In genomic region chrX:41010188-41010846, GRCh38 we compare ENCODE assay signal across 8 cellular contexts.
DNase-seq lines count a peak whose midpoint lies in the region; ATAC-seq and TF ChIP-seq lines count a peak whose summit lies in the region.

No MANE protein-coding gene starts in this region.

- DNase-seq in HPDE6-E6E7 (ENCODE audit: extremely low spot score) = peak; percentile 66
- peak in 3 of 5 experiments; percentile 7 to 78 (median 24) for DNase-seq in T-helper 2 cell
- DNase-seq in astrocyte of the spinal cord (ENCODE audit: low read depth, low spot score) = peak; percentile 86
- DNase-seq in hepatocyte (ENCODE audit: low spot score) = peak; percentile 85
- peak; percentile 57 for DNase-seq in retina
- DNase-seq in COR-L47 (lab: John Stamatoyannopoulos, UW) = no peak

- H3K4me1 ChIP-seq in BLaER1 treated with 17β-estradiol and CSF1 and Interleukin-3, amounts not matched to agents 10 nM and 100 nM = peaks cover 14 to 21% (median 16%) of the 10 kb centered on the region in 10 experiments
- peaks cover 7% of the 10 kb centered on the region for H3K4me1 ChIP-seq in hepatocyte (ENCODE audit: insufficient read depth)

- H3K79me2 ChIP-seq in hepatocyte = no peaks in the 10 kb centered on the region

- peak overlapping the region; percentile 16 for H2AFZ ChIP-seq in hepatocyte

- no peaks in the 10 kb centered on the region; a peak in 1 of 22 replicates for H4K20me1 ChIP-seq in BLaER1 treated with 17β-estradiol and CSF1 and Interleukin-3, amounts not matched to agents 10 nM and 100 nM
- H4K20me1 ChIP-seq in hepatocyte (ENCODE audit: insufficient read depth, poor library complexity, severe bottlenecking) = no peaks in the 10 kb centered on the region

- no peaks in the 10 kb centered on the region for H3K36me3 ChIP-seq in BLaER1 treated with 17β-estradiol and CSF1 and Interleukin-3, amounts not matched to agents 10 nM and 100 nM
- H3K36me3 ChIP-seq in hepatocyte (replicated peaks; ENCODE audit: insufficient read depth, low read depth) = no peaks in the 10 kb centered on the region

- peak; percentile 18 for TF ChIP-seq CTCF in astrocyte of the spinal cord (IDR thresholded peaks at IDR 0.05; ENCODE audit: low read depth, low read length)
- no peak for TF ChIP-seq CTCF in hepatocyte (IDR thresholded peaks at IDR 0.05; ENCODE audit: poor library complexity)

- in situ Hi-C loops in astrocyte of the spinal cord (cut with HindIII; ENCODE audit: low sequenced_read_pairs) = no loop called here

- H3K4me2 ChIP-seq in BLaER1 treated with 17β-estradiol and CSF1 and Interleukin-3, amounts not matched to agents 10 nM and 100 nM = peak overlapping the region; percentile 29 to 77 (median 50); a peak in 21 of 22 replicates
- peak overlapping the region; percentile 61 for H3K4me2 ChIP-seq in hepatocyte

- no peaks in the 10 kb centered on the region for H3K9me2 ChIP-seq in hepatocyte (replicated peaks; ENCODE audit: insufficient read depth)

- peaks cover 87 to 99% (median 95%) of the 10 kb centered on the region in 11 experiments for H3K27me3 ChIP-seq in BLaER1 treated with 17β-estradiol and CSF1 and Interleukin-3, amounts not matched to agents 10 nM and 100 nM
- no peaks in the 10 kb centered on the region for H3K27me3 ChIP-seq in hepatocyte

- H3K9me3 ChIP-seq in BLaER1 treated with 17β-estradiol and CSF1 and Interleukin-3, amounts not matched to agents 10 nM and 100 nM (replicated peaks in 1 of 11) = peaks cover 0 to 7% (median 0%) of the 10 kb centered on the region in 11 experiments; a peak in 1 of 22 replicates
- no peaks in the 10 kb centered on the region for H3K9me3 ChIP-seq in hepatocyte (ENCODE audit: low read depth)

- ATAC-seq in GM21825 (IDR thresholded peaks at IDR 0.05; ENCODE audit: unreplicated experiment) = no peak

- H3K9ac ChIP-seq in BLaER1 treated with 17β-estradiol and CSF1 and Interleukin-3, amounts not matched to agents 10 nM and 100 nM = no peak overlapping the region

- WGBS in hepatocyte (ENCODE audit: low lambda C conversion rate, missing lambda C conversion rate) = 33% methylated on average over 22 of the region's 22 CpGs

- H3K4me3 ChIP-seq in BLaER1 treated with 17β-estradiol and CSF1 and Interleukin-3, amounts not matched to agents 10 nM and 100 nM = no peak overlapping the region; a peak in 2 of 20 replicates
- H3K4me3 ChIP-seq in astrocyte of the spinal cord (ENCODE audit: low read depth, low read length) (no peak overlapping the region), hepatocyte (no peak overlapping the region)

- H3K27ac ChIP-seq in BLaER1 treated with 17β-estradiol and CSF1 and Interleukin-3, amounts not matched to agents 10 nM and 100 nM = peak overlapping the region in 5 of 11 experiments; percentile 1 to 47 (median 35); a peak in 6 of 22 replicates
- H3K27ac ChIP-seq in hepatocyte = peak overlapping the region; percentile 87
